25 cellular contexts compared by ENCODE assay signal in the genomic region with DNA sequence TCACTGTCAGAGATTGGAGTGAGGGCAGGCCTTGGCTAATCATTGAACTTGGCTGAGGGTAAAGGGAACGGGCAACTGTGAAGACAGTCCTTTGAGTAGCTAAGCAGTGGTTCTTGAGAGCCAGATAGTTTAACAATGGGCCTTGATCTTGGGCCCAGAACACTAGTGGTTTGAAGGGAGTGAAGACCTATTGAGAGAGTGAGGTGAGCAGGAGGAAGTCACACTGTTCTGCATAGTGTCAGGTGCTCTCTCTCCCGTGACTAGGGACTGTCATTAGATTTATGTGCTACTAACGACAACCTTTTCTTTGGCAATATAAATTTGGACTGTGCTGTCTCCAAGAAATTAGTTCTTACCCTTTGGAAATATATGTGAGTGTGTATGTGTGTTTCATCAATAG. TPM values are rescaled to one million over a fixed set of nuclear protein-coding genes. Genes with fewer than 3 reads are reported as not detected.
DNase-seq lines count a peak whose midpoint lies in the region; ATAC-seq, FAIRE-seq and TF ChIP-seq lines count a peak whose summit lies in the region.
"Had no signal": no experiment of that assay in that cellular context is flagged by ENCODE, and none has a peak within 500 bp of the region (broad histone marks: within the 10 kb centered on the region; RNA-seq: fewer than 3 reads in every experiment).

No MANE protein-coding gene starts in this region.

- no peaks in the 10 kb centered on the region for H3K36me3 ChIP-seq in Karpas-422 (ENCODE audit: insufficient read depth, low read length)
- no peaks in the 10 kb centered on the region for H3K36me3 ChIP-seq in bronchial epithelial cell (ENCODE audit: control insufficient read depth, insufficient read depth, low read length)
- no peaks in the 10 kb centered on the region for H3K36me3 ChIP-seq in neural progenitor cell
- no peaks in the 10 kb centered on the region for H3K36me3 ChIP-seq in transverse colon
- H3K36me3 ChIP-seq: BE2C; BLaER1 treated with 17β-estradiol and CSF1 and Interleukin-3, amounts not matched to agents 10 nM and 100 nM had no signal

- no peaks in the 10 kb centered on the region for H3F3A ChIP-seq in neural progenitor cell (ENCODE audit: low read depth)

- FAIRE-seq in bronchial epithelial cell (lab: Jason Lieb, UNC): peak; percentile 28
- FAIRE-seq: A204.1 had no signal

- H3K4me3 Mint-ChIP-seq in activated CD4-positive, alpha-beta T cell treated with anti-CD3 and anti-CD28 coated beads, Interleukin-2, amount 10 ng/mL, durations not matched to agents 24 days and 14 days: no peak overlapping the region
- no peak overlapping the region for H3K4me3 Mint-ChIP-seq in activated CD4-positive, alpha-beta T cell treated with anti-CD3 and anti-CD28 coated beads for 36 hours
- H3K4me3 Mint-ChIP-seq in memory B cell: no peak overlapping the region
- H3K4me3 Mint-ChIP-seq in neural progenitor cell: no peak overlapping the region
- H3K4me3 Mint-ChIP-seq: CD14-positive monocyte; CD4-positive, alpha-beta memory T cell; GM23338; H9 had no signal

- POLR2A ChIA-PET in activated CD4-positive, alpha-beta T cell treated with anti-CD3 and anti-CD28 coated beads for 36 hours (lab: Charles Lee): interaction anchor here (0.6 kb wide), 1 partner anchor 319 kb away, joined by 3 read pairs; no protein-coding TSS in a partner anchor

- H3K4me2 ChIP-seq in Karpas-422 (ENCODE audit: low read depth, low read length, poor library complexity, severe bottlenecking): peak overlapping the region; percentile 36
- no peak overlapping the region for H3K4me2 ChIP-seq in neural progenitor cell
- H3K4me2 ChIP-seq: BLaER1 treated with 17β-estradiol and CSF1 and Interleukin-3, amounts not matched to agents 10 nM and 100 nM; GM23338 had no signal

- TF ChIP-seq POLR2A in transverse colon (IDR thresholded peaks at IDR 0.05): no peak

- H4K20me1 ChIP-seq in Karpas-422 (ENCODE audit: insufficient read depth, low read depth, low read length) (no peaks in the 10 kb centered on the region), neural progenitor cell (ENCODE audit: low read depth) (no peaks in the 10 kb centered on the region)
- H4K20me1 ChIP-seq: BLaER1 treated with 17β-estradiol and CSF1 and Interleukin-3, amounts not matched to agents 10 nM and 100 nM had no signal

- no peak for TF ChIP-seq CTCF in bronchial epithelial cell (IDR thresholded peaks at IDR 0.05; ENCODE audit: insufficient read depth, low read length, severe bottlenecking)
- no peak for TF ChIP-seq CTCF in neural progenitor cell (IDR thresholded peaks at IDR 0.05)
- TF ChIP-seq CTCF in transverse colon (IDR thresholded peaks at IDR 0.05): no peak

- H3K27me3 Mint-ChIP-seq in activated CD4-positive, alpha-beta T cell treated with anti-CD3 and anti-CD28 coated beads, Interleukin-2, amount 10 ng/mL, durations not matched to agents 24 days and 14 days: no peaks in the 10 kb centered on the region
- H3K27me3 Mint-ChIP-seq in activated CD4-positive, alpha-beta T cell treated with anti-CD3 and anti-CD28 coated beads for 36 hours: peaks cover 7% of the 10 kb centered on the region
- H3K27me3 Mint-ChIP-seq in memory B cell (no peaks in the 10 kb centered on the region), neural progenitor cell (ENCODE audit: insufficient read depth, low read depth) (peaks cover 6% of the 10 kb centered on the region)

- no peak overlapping the region for H3K9ac ChIP-seq in Karpas-422 (ENCODE audit: low read length)
- no peak overlapping the region for H3K9ac ChIP-seq in neural progenitor cell
- H3K9ac ChIP-seq: BLaER1 treated with 17β-estradiol and CSF1 and Interleukin-3, amounts not matched to agents 10 nM and 100 nM had no signal

- H3K79me2 ChIP-seq in Karpas-422 (ENCODE audit: low read length) (no peaks in the 10 kb centered on the region), neural progenitor cell (ENCODE audit: low read depth) (no peaks in the 10 kb centered on the region)

- H3K4me1 ChIP-seq in Karpas-422 (ENCODE audit: low read length) (peaks cover 36% of the 10 kb centered on the region), neural progenitor cell (no peaks in the 10 kb centered on the region), transverse colon (no peaks in the 10 kb centered on the region)
- H3K4me1 ChIP-seq: BE2C had no signal

- H3K4me1 Mint-ChIP-seq in activated CD4-positive, alpha-beta T cell treated with anti-CD3 and anti-CD28 coated beads, Interleukin-2, amount 10 ng/mL, durations not matched to agents 24 days and 14 days: peaks cover 3% of the 10 kb centered on the region
- H3K4me1 Mint-ChIP-seq in activated CD4-positive, alpha-beta T cell treated with anti-CD3 and anti-CD28 coated beads for 36 hours: no peaks in the 10 kb centered on the region
- H3K4me1 Mint-ChIP-seq in memory B cell: peaks cover 12% of the 10 kb centered on the region
- H3K4me1 Mint-ChIP-seq in neural progenitor cell: no peaks in the 10 kb centered on the region
- H3K4me1 Mint-ChIP-seq: GM23338, H9 had no signal

- intact Hi-C loops in activated CD4-positive, alpha-beta T cell treated with anti-CD3 and anti-CD28 coated beads, Interleukin-2, amount 10 ng/mL, durations not matched to agents 24 days and 14 days (cut with micrococcal nuclease): no loop called here
- intact Hi-C loops in activated CD4-positive, alpha-beta T cell treated with anti-CD3 and anti-CD28 coated beads for 36 hours (cut with DNase I, micrococcal nuclease): no loop called here
- intact Hi-C loops in transverse colon (cut with DNase I; ENCODE audit: low total_unique reads): no loop called here

- DNase-seq in activated CD4-positive, alpha-beta T cell treated with anti-CD3 and anti-CD28 coated beads, Interleukin-2, amount 10 ng/mL, durations not matched to agents 24 days and 14 days: peak; percentile 27
- no peak for DNase-seq in activated CD4-positive, alpha-beta T cell treated with anti-CD3 and anti-CD28 coated beads for 36 hours
- DNase-seq in Karpas-422 (peak; percentile 63), bronchial epithelial cell (ENCODE audit: low read depth) (no peak), memory B cell (ENCODE audit: low spot score in 2 of 2) (no peak), neural progenitor cell (ENCODE audit: low spot score) (no peak), transverse colon (no peak), RKO (ENCODE audit: low spot score) (no peak)
- DNase-seq: BE2C; Calu3; CD4-positive, alpha-beta memory T cell; COR-L47; DMS53; DMS79 treated with DMSO at 0.1 percent for 48 hours; GF-D8; H9 had no signal

- H3K36me3 Mint-ChIP-seq in activated CD4-positive, alpha-beta T cell treated with anti-CD3 and anti-CD28 coated beads, Interleukin-2, amount 10 ng/mL, durations not matched to agents 24 days and 14 days (ENCODE audit: low read depth): no peaks in the 10 kb centered on the region
- H3K36me3 Mint-ChIP-seq in activated CD4-positive, alpha-beta T cell treated with anti-CD3 and anti-CD28 coated beads for 36 hours (ENCODE audit: low read depth): no peaks in the 10 kb centered on the region
- H3K36me3 Mint-ChIP-seq in memory B cell (no peaks in the 10 kb centered on the region), neural progenitor cell (no peaks in the 10 kb centered on the region)
- H3K36me3 Mint-ChIP-seq: CD14-positive monocyte; CD4-positive, alpha-beta memory T cell had no signal

- ATAC-seq in activated CD4-positive, alpha-beta T cell treated with anti-CD3 and anti-CD28 coated beads for 36 hours: no peak
- ATAC-seq in memory B cell (ENCODE audit: low read depth): peak; percentile 52
- ATAC-seq: GM23338, HCT116 had no signal

- H3K9me2 ChIP-seq in Karpas-422 (replicated peaks; ENCODE audit: insufficient read depth, low read length): no peaks in the 10 kb centered on the region

- in situ Hi-C loops in transverse colon (cut with MboI; ENCODE audit: low pct_ligation_motif_present in 1 of 4, low pct_unique_long_range_greater_than_20kb in 1 of 4, low sequenced_read_pairs in 3 of 4): no loop called here

- no peak overlapping the region for H3K27ac Mint-ChIP-seq in activated CD4-positive, alpha-beta T cell treated with anti-CD3 and anti-CD28 coated beads, Interleukin-2, amount 10 ng/mL, durations not matched to agents 24 days and 14 days
- no peak overlapping the region for H3K27ac Mint-ChIP-seq in activated CD4-positive, alpha-beta T cell treated with anti-CD3 and anti-CD28 coated beads for 36 hours
- H3K27ac Mint-ChIP-seq in memory B cell (no peak overlapping the region), neural progenitor cell (no peak overlapping the region)
- H3K27ac Mint-ChIP-seq: CD14-positive monocyte; CD4-positive, alpha-beta memory T cell; GM23338; H9 had no signal

- no peak for TF ChIP-seq EP300 in transverse colon (IDR thresholded peaks at IDR 0.05; ENCODE audit: low read depth)

- no peaks in the 10 kb centered on the region; the same call in 1 of the 2 replicates for H3K9me3 ChIP-seq in Karpas-422 (ENCODE audit: low read length)
- no peaks in the 10 kb centered on the region for H3K9me3 ChIP-seq in neural progenitor cell (ENCODE audit: low read depth)
- no peaks in the 10 kb centered on the region for H3K9me3 ChIP-seq in transverse colon
- H3K9me3 ChIP-seq: BE2C; BLaER1 treated with 17β-estradiol and CSF1 and Interleukin-3, amounts not matched to agents 10 nM and 100 nM had no signal

- H3K27me3 ChIP-seq in Karpas-422 (ENCODE audit: low read length) (no peaks in the 10 kb centered on the region), bronchial epithelial cell (ENCODE audit: control insufficient read depth, insufficient read depth, low read length) (no peaks in the 10 kb centered on the region), neural progenitor cell (peaks cover 3% of the 10 kb centered on the region), transverse colon (no peaks in the 10 kb centered on the region)
- H3K27me3 ChIP-seq: BE2C; BLaER1 treated with 17β-estradiol and CSF1 and Interleukin-3, amounts not matched to agents 10 nM and 100 nM had no signal

- H3K4me3 ChIP-seq in Karpas-422 (ENCODE audit: low read length) (no peak overlapping the region), bronchial epithelial cell (ENCODE audit: low read depth, low read length) (no peak overlapping the region), neural progenitor cell (no peak overlapping the region), transverse colon (no peak overlapping the region)
- H3K4me3 ChIP-seq: BLaER1 treated with 17β-estradiol and CSF1 and Interleukin-3, amounts not matched to agents 10 nM and 100 nM; GM23338 had no signal

- CTCF ChIA-PET in activated CD4-positive, alpha-beta T cell treated with anti-CD3 and anti-CD28 coated beads for 36 hours (lab: Charles Lee): no interaction called here

- no peaks in the 10 kb centered on the region for H3K9me3 Mint-ChIP-seq in activated CD4-positive, alpha-beta T cell treated with anti-CD3 and anti-CD28 coated beads, Interleukin-2, amount 10 ng/mL, durations not matched to agents 24 days and 14 days
- no peaks in the 10 kb centered on the region for H3K9me3 Mint-ChIP-seq in activated CD4-positive, alpha-beta T cell treated with anti-CD3 and anti-CD28 coated beads for 36 hours (ENCODE audit: low read depth)
- H3K9me3 Mint-ChIP-seq in memory B cell (no peaks in the 10 kb centered on the region), neural progenitor cell (no peaks in the 10 kb centered on the region)
- H3K9me3 Mint-ChIP-seq: CD4-positive, alpha-beta memory T cell; GM23338; H9 had no signal

- 63% methylated on average over 3 of the region's 3 CpGs for WGBS in transverse colon (ENCODE audit: low coverage in 1 of 2), 2 donors

- H3K27ac ChIP-seq in Karpas-422 (ENCODE audit: low read length): no peak overlapping the region
- no peak overlapping the region for H3K27ac ChIP-seq in neural progenitor cell
- H3K27ac ChIP-seq in transverse colon: no peak overlapping the region
- H3K27ac ChIP-seq: 22Rv1; BLaER1 treated with 17β-estradiol and CSF1 and Interleukin-3, amounts not matched to agents 10 nM and 100 nM had no signal

- peak overlapping the region; percentile 31; the same call in 1 of the 2 replicates for H2AFZ ChIP-seq in Karpas-422 (ENCODE audit: low read length)
- no peak overlapping the region for H2AFZ ChIP-seq in neural progenitor cell (replicated peaks)
- H2AFZ ChIP-seq: GM23338 had no signal

RNA-seq across cellular contexts. Expression of gene ALMS1, which starts 44.6 kb away (rescaled TPM):
- total RNA-seq in activated CD4-positive, alpha-beta T cell treated with anti-CD3 and anti-CD28 coated beads, Interleukin-2, amount 10 ng/mL, durations not matched to agents 24 days and 14 days: 19.6 and 21.9 TPM in 2 replicates
- total RNA-seq in activated CD4-positive, alpha-beta T cell treated with anti-CD3 and anti-CD28 coated beads for 36 hours: 10 to 100 TPM; 19.2 to 24.0 TPM
- 67.3 and 84.7 TPM in 2 replicates for total RNA-seq in Karpas-422 (2014; rRNA removed; shearing (Covaris generic); ENCODE audit: low replicate concordance)
- total RNA-seq in bronchial epithelial cell: 7.4 and 7.9 TPM in 2 replicates
- total RNA-seq in neural progenitor cell (ENCODE audit: low replicate concordance): 55.3 and 58.8 TPM in 2 replicates
- 10 to 100 TPM; 22.4 to 72.4 (median 29.9) TPM for total RNA-seq in transverse colon

RNA-seq across cellular contexts. Expression of gene EGR4, which starts 47.7 kb away (rescaled TPM):
- 1.2 and 1.5 TPM in 2 replicates for total RNA-seq in activated CD4-positive, alpha-beta T cell treated with anti-CD3 and anti-CD28 coated beads, Interleukin-2, amount 10 ng/mL, durations not matched to agents 24 days and 14 days
- total RNA-seq in activated CD4-positive, alpha-beta T cell treated with anti-CD3 and anti-CD28 coated beads for 36 hours: under 1 TPM; 0.18 to 0.41 TPM
- 0.14 and 0.75 TPM in 2 replicates for total RNA-seq in Karpas-422 (2014; rRNA removed; shearing (Covaris generic); ENCODE audit: low replicate concordance)
- total RNA-seq in bronchial epithelial cell (not detected in 2 replicates), neural progenitor cell (ENCODE audit: low replicate concordance) (0.40 TPM in 1 of 2 replicates, not detected in the other), transverse colon (not detected)
- total RNA-seq: CD4-positive, alpha-beta memory T cell; Daoy; G401; GM23338; H4 had no signal

RNA-seq across cellular contexts. Expression of gene FBXO41, which starts 56.8 kb away (rescaled TPM):
- total RNA-seq in activated CD4-positive, alpha-beta T cell treated with anti-CD3 and anti-CD28 coated beads, Interleukin-2, amount 10 ng/mL, durations not matched to agents 24 days and 14 days: 32.2 and 33.8 TPM in 2 replicates
- total RNA-seq in activated CD4-positive, alpha-beta T cell treated with anti-CD3 and anti-CD28 coated beads for 36 hours: 10 to 100 TPM; 27.7 to 29.5 TPM
- total RNA-seq in Karpas-422 (2014; rRNA removed; shearing (Covaris generic); ENCODE audit: low replicate concordance): 44.9 and 55.6 TPM in 2 replicates
- total RNA-seq in bronchial epithelial cell: 1.6 and 1.8 TPM in 2 replicates
- total RNA-seq in neural progenitor cell (ENCODE audit: low replicate concordance): 1.5 and 6.3 TPM in 2 replicates
- total RNA-seq in transverse colon: 1 to 10 TPM; 1.4 to 10.0 (median 5.7) TPM

Comparison
In these comparisons a context has a peak if more than half of its experiments do, and no peak if none do; other contexts are left out.
1. DNase-seq: peak in activated CD4-positive, alpha-beta T cell treated with anti-CD3 and anti-CD28 coated beads, Interleukin-2, amount 10 ng/mL, durations not matched to agents 24 days and 14 days (single experiment) and Karpas-422 (single experiment); none in activated CD4-positive, alpha-beta T cell treated with anti-CD3 and anti-CD28 coated beads for 36 hours (single experiment), bronchial epithelial cell (single experiment), memory B cell (0 of 2), neural progenitor cell (single experiment), transverse colon (single experiment) and RKO (single experiment).